In genomic region chr5:33808699-33809098, GRCh38 we compare ENCODE assay signal across 22 cellular contexts.
"Had no signal": no experiment of that assay in that cellular context is flagged by ENCODE, and none has a peak within 500 bp of the region (broad histone marks: within the 10 kb centered on the region; RNA-seq: fewer than 3 reads in every experiment).

No MANE protein-coding gene starts in this region.

- H3K9me3 Mint-ChIP-seq: activated naive CD4-positive, alpha-beta T cell treated with anti-CD3 and anti-CD28 coated beads, Interleukin-2, amount 50 U/mL, for 72 hours; memory B cell; neural progenitor cell; T-helper 1 cell treated with Interleukin-12 subunit alpha and Interleukin-12 subunit beta and Interleukin-4 antibody, amounts not matched to agents 30 μg/mL and 1 μg/mL, for 36 hours had no signal

- H3K4me3 ChIP-seq: body of pancreas, gastroesophageal sphincter, heart left ventricle, left lung, neural progenitor cell, ovary, psoas muscle, transverse colon, uterus had no signal

- H3K4me2 ChIP-seq: neural progenitor cell had no signal

- H3K4me1 Mint-ChIP-seq: memory B cell had no signal

- H3K36me3 Mint-ChIP-seq: activated naive CD4-positive, alpha-beta T cell treated with anti-CD3 and anti-CD28 coated beads, Interleukin-2, amount 50 U/mL, for 72 hours; memory B cell had no signal

- H3K27ac Mint-ChIP-seq: activated naive CD4-positive, alpha-beta T cell treated with anti-CD3 and anti-CD28 coated beads, Interleukin-2, amount 50 U/mL, for 72 hours; activated T-cell treated with anti-CD3 and anti-CD28 coated beads, Interleukin-2, amount 50 U/mL, for 72 hours; memory B cell; neural progenitor cell; T-helper 1 cell treated with Interleukin-12 subunit alpha and Interleukin-12 subunit beta and Interleukin-4 antibody, amounts not matched to agents 30 μg/mL and 1 μg/mL, for 36 hours had no signal

- H3K27ac ChIP-seq: body of pancreas, gastroesophageal sphincter, left lung, neural progenitor cell, ovary, psoas muscle, transverse colon, uterus had no signal

- H3K27me3 ChIP-seq: body of pancreas, gastroesophageal sphincter, heart left ventricle, left lung, neural progenitor cell, ovary, transverse colon, uterus had no signal

- H3K4me1 ChIP-seq: body of pancreas, gastroesophageal sphincter, left lung, psoas muscle, transverse colon, uterus had no signal

- DNase-seq: activated CD4-positive, alpha-beta T cell treated with anti-CD3 and anti-CD28 coated beads, Interleukin-2, amount 50 U/mL, for 1 hour; activated effector memory CD4-positive, alpha-beta T cell treated with anti-CD3 and anti-CD28 coated beads, Interleukin-2, amount 50 U/mL, for 16 hours; activated T-cell treated with anti-CD3 and anti-CD28 coated beads, Interleukin-2, amount 50 U/mL, for 72 hours; amygdala; body of pancreas; caudate nucleus; heart left ventricle; left lung; naive thymus-derived CD4-positive, alpha-beta T cell; ovary; psoas muscle; right cardiac atrium; stimulated activated naive CD8-positive, alpha-beta T cell treated with anti-CD3 and anti-CD28 coated beads, Interleukin-15, Interleukin-2, amounts not matched to agents 100 U/mL and 50 U/mL, for 24 hours; substantia nigra; transverse colon; uterus had no signal

- H3K9me3 ChIP-seq: body of pancreas, gastroesophageal sphincter, heart left ventricle, left lung, ovary, psoas muscle, transverse colon, uterus had no signal

- ATAC-seq: activated CD4-positive, CD25-positive, alpha-beta regulatory T cell treated with anti-CD3 and anti-CD28 coated beads, Interleukin-2, amount 50 U/mL, for 24 hours; activated naive CD4-positive, alpha-beta T cell treated with anti-CD3 and anti-CD28 coated beads, Interleukin-2, amount 50 U/mL, for 72 hours; activated T-cell treated with anti-CD3 and anti-CD28 coated beads, Interleukin-2, amount 50 U/mL, for 72 hours; body of pancreas; gastroesophageal sphincter; heart left ventricle; left lung; naive thymus-derived CD4-positive, alpha-beta T cell; psoas muscle; right cardiac atrium; stimulated activated naive CD8-positive, alpha-beta T cell treated with anti-CD3 and anti-CD28 coated beads, Interleukin-15, Interleukin-2, amounts not matched to agents 100 U/mL and 50 U/mL, for 24 hours had no signal

- H2AFZ ChIP-seq: neural progenitor cell had no signal

- H3K4me3 Mint-ChIP-seq: activated T-cell treated with anti-CD3 and anti-CD28 coated beads, Interleukin-2, amount 50 U/mL, for 72 hours; memory B cell; neural progenitor cell; T-helper 1 cell treated with Interleukin-12 subunit alpha and Interleukin-12 subunit beta and Interleukin-4 antibody, amounts not matched to agents 30 μg/mL and 1 μg/mL, for 36 hours had no signal

- H3K36me3 ChIP-seq: gastroesophageal sphincter, heart left ventricle, left lung, neural progenitor cell, ovary, transverse colon, uterus had no signal

- H3K9ac ChIP-seq: neural progenitor cell had no signal
